Comparison of ENCODE assay signal across 1 cellular context in the genomic region with DNA sequence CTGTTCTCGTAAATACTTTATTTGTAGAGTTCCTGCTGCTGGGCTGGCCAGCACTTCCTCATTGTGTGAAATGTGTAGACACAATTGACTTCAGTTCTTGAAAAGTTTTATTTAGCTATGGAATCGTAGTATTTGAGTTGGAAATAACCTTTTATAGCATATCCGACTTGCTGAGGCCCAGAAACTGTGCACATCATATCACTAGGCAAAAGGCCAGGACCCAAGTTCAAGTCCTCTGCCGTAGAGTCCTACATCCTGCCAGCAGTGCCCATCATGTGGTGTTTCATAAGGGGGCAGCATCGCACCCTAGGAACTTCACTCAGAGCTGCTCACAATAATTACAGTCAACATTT.
TF ChIP-seq lines count a peak whose summit lies in the region.

No MANE protein-coding gene starts in this region.

TF ChIP-seq in HepG2, 621 proteins besides CTCF, POLR2A, EP300 and RAD21 (continued from another document):
- TF ChIP-seq, protein P1, sequence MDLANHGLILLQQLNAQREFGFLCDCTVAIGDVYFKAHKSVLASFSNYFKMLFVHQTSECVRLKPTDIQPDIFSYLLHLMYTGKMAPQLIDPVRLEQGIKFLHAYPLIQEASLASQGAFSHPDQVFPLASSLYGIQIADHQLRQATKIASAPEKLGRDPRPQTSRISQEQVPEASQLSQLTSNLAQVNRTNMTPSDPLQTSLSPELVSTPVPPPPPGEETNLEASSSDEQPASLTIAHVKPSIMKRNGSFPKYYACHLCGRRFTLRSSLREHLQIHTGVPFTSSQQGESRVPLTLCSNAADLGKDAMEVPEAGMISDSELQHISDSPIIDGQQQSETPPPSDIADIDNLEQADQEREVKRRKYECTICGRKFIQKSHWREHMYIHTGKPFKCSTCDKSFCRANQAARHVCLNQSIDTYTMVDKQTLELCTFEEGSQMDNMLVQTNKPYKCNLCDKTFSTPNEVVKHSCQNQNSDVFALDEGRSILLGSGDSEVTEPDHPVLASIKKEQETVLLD (CRISPR knock-in tag; IDR thresholded peaks at IDR 0.05; ENCODE audit: low read depth) = no peak
- TF ChIP-seq, protein P2, sequence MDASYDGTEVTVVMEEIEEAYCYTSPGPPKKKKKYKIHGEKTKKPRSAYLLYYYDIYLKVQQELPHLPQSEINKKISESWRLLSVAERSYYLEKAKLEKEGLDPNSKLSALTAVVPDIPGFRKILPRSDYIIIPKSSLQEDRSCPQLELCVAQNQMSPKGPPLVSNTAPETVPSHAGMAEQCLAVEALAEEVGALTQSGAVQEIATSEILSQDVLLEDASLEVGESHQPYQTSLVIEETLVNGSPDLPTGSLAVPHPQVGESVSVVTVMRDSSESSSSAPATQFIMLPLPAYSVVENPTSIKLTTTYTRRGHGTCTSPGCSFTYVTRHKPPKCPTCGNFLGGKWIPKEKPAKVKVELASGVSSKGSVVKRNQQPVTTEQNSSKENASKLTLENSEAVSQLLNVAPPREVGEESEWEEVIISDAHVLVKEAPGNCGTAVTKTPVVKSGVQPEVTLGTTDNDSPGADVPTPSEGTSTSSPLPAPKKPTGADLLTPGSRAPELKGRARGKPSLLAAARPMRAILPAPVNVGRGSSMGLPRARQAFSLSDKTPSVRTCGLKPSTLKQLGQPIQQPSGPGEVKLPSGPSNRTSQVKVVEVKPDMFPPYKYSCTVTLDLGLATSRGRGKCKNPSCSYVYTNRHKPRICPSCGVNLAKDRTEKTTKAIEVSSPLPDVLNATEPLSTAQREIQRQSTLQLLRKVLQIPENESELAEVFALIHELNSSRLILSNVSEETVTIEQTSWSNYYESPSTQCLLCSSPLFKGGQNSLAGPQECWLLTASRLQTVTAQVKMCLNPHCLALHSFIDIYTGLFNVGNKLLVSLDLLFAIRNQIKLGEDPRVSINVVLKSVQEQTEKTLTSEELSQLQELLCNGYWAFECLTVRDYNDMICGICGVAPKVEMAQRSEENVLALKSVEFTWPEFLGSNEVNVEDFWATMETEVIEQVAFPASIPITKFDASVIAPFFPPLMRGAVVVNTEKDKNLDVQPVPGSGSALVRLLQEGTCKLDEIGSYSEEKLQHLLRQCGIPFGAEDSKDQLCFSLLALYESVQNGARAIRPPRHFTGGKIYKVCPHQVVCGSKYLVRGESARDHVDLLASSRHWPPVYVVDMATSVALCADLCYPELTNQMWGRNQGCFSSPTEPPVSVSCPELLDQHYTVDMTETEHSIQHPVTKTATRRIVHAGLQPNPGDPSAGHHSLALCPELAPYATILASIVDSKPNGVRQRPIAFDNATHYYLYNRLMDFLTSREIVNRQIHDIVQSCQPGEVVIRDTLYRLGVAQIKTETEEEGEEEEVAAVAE (CRISPR knock-in tag; IDR thresholded peaks at IDR 0.05; ENCODE audit: borderline replicate concordance) = no peak
- no peak for TF ChIP-seq ZFAT (CRISPR knock-in tag; conservative IDR thresholded peaks at IDR 0.05)
- TF ChIP-seq ZNF337 (CRISPR knock-in tag; IDR thresholded peaks at IDR 0.05; ENCODE audit: borderline replicate concordance, low read depth) = no peak
- TF ChIP-seq HHEX (CRISPR knock-in tag; IDR thresholded peaks at IDR 0.05) = no peak
- TF ChIP-seq, protein P3, sequence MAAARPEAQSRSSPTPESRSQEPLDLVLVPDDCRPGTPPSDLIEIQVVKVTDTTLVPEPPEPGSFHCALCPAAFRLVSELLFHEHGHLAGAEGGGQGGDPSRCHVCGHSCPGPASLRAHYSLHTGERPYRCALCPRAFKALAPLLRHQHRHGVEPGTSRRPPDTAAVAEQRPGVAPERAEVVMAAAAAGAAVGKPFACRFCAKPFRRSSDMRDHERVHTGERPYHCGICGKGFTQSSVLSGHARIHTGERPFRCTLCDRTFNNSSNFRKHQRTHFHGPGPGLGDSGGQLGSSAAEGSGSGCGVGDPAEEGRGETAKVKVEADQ (CRISPR knock-in tag; IDR thresholded peaks at IDR 0.05; ENCODE audit: borderline replicate concordance) = no peak
- no peak for TF ChIP-seq PLRG1 (conservative IDR thresholded peaks at IDR 0.05)
- no peak for TF ChIP-seq ZBTB1 (CRISPR knock-in tag; IDR thresholded peaks at IDR 0.05; ENCODE audit: borderline replicate concordance)
- peak; percentile 62; the same call in 1 of the 2 replicates for TF ChIP-seq PPARG (CRISPR knock-in tag; conservative IDR thresholded peaks at IDR 0.05)
TF ChIP-seq in HepG2: peak in this region for 2.
